12 cellular contexts compared by ENCODE assay signal in the genomic region with DNA sequence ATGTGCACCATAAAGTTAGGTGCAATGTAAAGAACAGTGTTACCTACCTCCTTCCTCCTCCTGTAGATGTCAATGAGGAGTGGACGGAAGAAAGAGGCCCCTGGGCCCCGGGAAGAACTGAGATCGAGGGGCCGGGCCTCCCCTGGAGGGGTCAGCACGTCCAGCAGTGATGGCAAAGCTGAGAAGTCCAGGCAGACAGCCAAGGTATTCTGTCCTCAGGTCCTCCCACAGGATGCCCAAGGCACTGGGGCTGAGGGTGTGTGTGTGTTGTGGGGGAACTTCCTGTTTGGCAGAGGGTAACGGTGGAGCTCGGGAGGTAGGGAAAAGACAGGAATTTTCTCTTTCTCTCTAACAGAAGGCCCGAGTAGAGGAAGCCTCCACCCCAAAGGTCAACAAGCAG. TPM values are rescaled to one million over a fixed set of nuclear protein-coding genes. Genes with fewer than 3 reads are reported as not detected.
DNase-seq lines count a peak whose midpoint lies in the region; ATAC-seq and TF ChIP-seq lines count a peak whose summit lies in the region.
"Had no signal": no experiment of that assay in that cellular context is flagged by ENCODE, and none has a peak within 500 bp of the region (broad histone marks: within the 10 kb centered on the region; RNA-seq: fewer than 3 reads in every experiment).

No MANE protein-coding gene starts in this region.

- no peak overlapping the region; the same call in 1 of the 2 replicates for H3K4ac ChIP-seq in IMR-90 (ENCODE audit: low read depth, low read length)

- H3K36me3 Mint-ChIP-seq in activated naive CD8-positive, alpha-beta T cell treated with anti-CD3 and anti-CD28 coated beads, Interleukin-2, amount 50 U/mL, for 24 hours (ENCODE audit: low read depth), result peaks cover 31% of the 10 kb centered on the region

- no peak overlapping the region for H3K14ac ChIP-seq in IMR-90 (replicated peaks; ENCODE audit: low read depth, low read length)

- dilution Hi-C loops in IMR-90 (cut with HindIII; ENCODE audit: low sequenced_read_pairs, unreplicated experiment), result no loop called here

- H3K9me1 ChIP-seq in IMR-90 (ENCODE audit: insufficient read depth, low read length), result peaks cover 9% of the 10 kb centered on the region

- H3K4me3 ChIP-seq in IMR-90 (ENCODE audit: insufficient read depth, low read depth, low read length) (no peak overlapping the region), spleen (no peak overlapping the region)

- 20% methylated on average over 3 of the region's 8 CpGs; no CpG with 5 or more reads in 1 of the 2 experiments for WGBS in IMR-90 (ENCODE audit: extremely low coverage in 2 of 2, insufficient read length in 1 of 2), 2 experiments
- 43 to 75% (median 51%) methylated on average over 8 of the region's 8 CpGs for WGBS in spleen, 5 donors

- TF ChIP-seq POLR2A in IMR-90 (IDR thresholded peaks at IDR 0.05; ENCODE audit: low read depth, low read length) (no peak), spleen (IDR thresholded peaks at IDR 0.05) (no peak)

- no peak overlapping the region for H3K4me3 Mint-ChIP-seq in activated naive CD8-positive, alpha-beta T cell treated with anti-CD3 and anti-CD28 coated beads, Interleukin-2, amount 50 U/mL, for 24 hours

- CTCF ChIA-PET in IMR-90 (lab: Yijun Ruan, JAX), result no interaction called here

- peak; percentile 54 for DNase-seq in IMR-90
- DNase-seq in activated naive CD8-positive, alpha-beta T cell treated with anti-CD3 and anti-CD28 coated beads, Interleukin-2, amount 50 U/mL, for 24 hours, result no peak
- peak; percentile 54 for DNase-seq in left ventricle myocardium superior
- DNase-seq in spleen, result no peak
- no peak for DNase-seq in NCI-H345 (lab: John Stamatoyannopoulos, UW)
- no peak for DNase-seq in COLO829 (ENCODE audit: low spot score)
- DNase-seq in DMS79 treated with DMSO at 0.1 percent for 48 hours (lab: John Stamatoyannopoulos, UW), result no peak
- DNase-seq: H7, head of caudate nucleus, NCI-H82 had no signal

- no peak overlapping the region for H2BK15ac ChIP-seq in IMR-90 (ENCODE audit: low read depth, low read length)

- H2BK20ac ChIP-seq in IMR-90 (ENCODE audit: low read depth, low read length), result no peak overlapping the region

- peak overlapping the region; percentile 43; the same call in 1 of the 2 replicates for H3K23ac ChIP-seq in IMR-90 (ENCODE audit: low read depth, low read length)

- ATAC-seq in IMR-90 (ENCODE audit: low read depth) (no peak), left ventricle myocardium superior (no peak), HG03280 (IDR thresholded peaks at IDR 0.05; ENCODE audit: unreplicated experiment) (no peak)
- no peak for ATAC-seq in activated naive CD8-positive, alpha-beta T cell treated with anti-CD3 and anti-CD28 coated beads, Interleukin-2, amount 50 U/mL, for 24 hours

- no peak overlapping the region for H2AFZ ChIP-seq in IMR-90 (replicated peaks; ENCODE audit: low read length, poor library complexity)

- in situ Hi-C loops in IMR-90 (cut with MboI; ENCODE audit: low sequenced_read_pairs), result no loop called here

- peaks cover 46% of the 10 kb centered on the region for H3K36me3 ChIP-seq in IMR-90 (ENCODE audit: control insufficient read depth, insufficient read depth, low read length)
- H3K36me3 ChIP-seq in spleen, result peaks cover 0 to 42% (median 21%) of the 10 kb centered on the region in 6 donors

- TF ChIP-seq RAD21 in IMR-90 (IDR thresholded peaks at IDR 0.05; ENCODE audit: low read length), result no peak

- POLR2A ChIA-PET in IMR-90 (lab: Charles Lee; ENCODE audit: unreplicated experiment), result interaction anchor here (0.6 kb wide), 1 partner anchor 245 kb away, joined by 6 read pairs; no protein-coding TSS in a partner anchor

- H4K5ac ChIP-seq in IMR-90 (ENCODE audit: low read depth, low read length), result no peak overlapping the region

- no peak overlapping the region for H3K18ac ChIP-seq in IMR-90 (ENCODE audit: low read depth, low read length)

- H3K27me3 Mint-ChIP-seq in activated naive CD8-positive, alpha-beta T cell treated with anti-CD3 and anti-CD28 coated beads, Interleukin-2, amount 50 U/mL, for 24 hours, result no peaks in the 10 kb centered on the region

- TF ChIP-seq CTCF in IMR-90 (conservative IDR thresholded peaks at IDR 0.05; ENCODE audit: low read depth, low read length), result no peak
- no peak for TF ChIP-seq CTCF in spleen (IDR thresholded peaks at IDR 0.05 in 8 of 11, conservative IDR thresholded peaks at IDR 0.05 in 3 of 11)

- H3K27me3 ChIP-seq in IMR-90 (ENCODE audit: control insufficient read depth, insufficient read depth, low read length), result no peaks in the 10 kb centered on the region
- no peaks in the 10 kb centered on the region for H3K27me3 ChIP-seq in spleen (replicated peaks in 1 of 7)

- peak overlapping the region; percentile 33 for H2AK9ac ChIP-seq in IMR-90 (replicated peaks; ENCODE audit: low read depth, low read length, poor library complexity)

- peaks cover 67% of the 10 kb centered on the region for H3K4me1 Mint-ChIP-seq in activated naive CD8-positive, alpha-beta T cell treated with anti-CD3 and anti-CD28 coated beads, Interleukin-2, amount 50 U/mL, for 24 hours

- peak overlapping the region; percentile 66 for H3K27ac Mint-ChIP-seq in activated naive CD8-positive, alpha-beta T cell treated with anti-CD3 and anti-CD28 coated beads, Interleukin-2, amount 50 U/mL, for 24 hours

- H4K20me1 ChIP-seq in IMR-90 (ENCODE audit: insufficient read depth, low read length), result peaks cover 55% of the 10 kb centered on the region

- H3K4me1 ChIP-seq in IMR-90 (ENCODE audit: control insufficient read depth, insufficient read depth, low read length), result peaks cover 14% of the 10 kb centered on the region
- H3K4me1 ChIP-seq in spleen, result peaks cover 35 to 97% (median 77%) of the 10 kb centered on the region in 6 donors

- H3K79me1 ChIP-seq in IMR-90 (ENCODE audit: low read depth in 1 of 2, low read length in 2 of 2), result peaks cover 6 to 65% of the 10 kb centered on the region in 2 experiments; a peak in 3 of 4 replicates

- no peaks in the 10 kb centered on the region for H3K9me3 Mint-ChIP-seq in activated naive CD8-positive, alpha-beta T cell treated with anti-CD3 and anti-CD28 coated beads, Interleukin-2, amount 50 U/mL, for 24 hours

- H4K8ac ChIP-seq in IMR-90 (ENCODE audit: low read depth in 2 of 2, low read length in 2 of 2), result 0 out of 4 replicates have a peak overlapping the region, but pooled peaks of 1 of the 2 experiments have one; percentile 1

- no peak overlapping the region; the same call in 1 of the 2 replicates for H2AK5ac ChIP-seq in IMR-90 (ENCODE audit: low read depth, low read length)

- no peaks in the 10 kb centered on the region for H3K9me3 ChIP-seq in IMR-90 (ENCODE audit: control insufficient read depth, insufficient read depth, low read length)
- H3K9me3 ChIP-seq in spleen, result no peaks in the 10 kb centered on the region

- intact Hi-C loops in IMR-90 (cut with micrococcal nuclease) (no loop called here), left ventricle myocardium superior (cut with micrococcal nuclease) (no loop called here), spleen (cut with DNase I; ENCODE audit: low total_unique reads) (no loop called here)

- H2BK5ac ChIP-seq in IMR-90 (ENCODE audit: low read depth, low read length, poor library complexity, severe bottlenecking), result peak overlapping the region; percentile 18

- no peak overlapping the region for H2BK120ac ChIP-seq in IMR-90 (ENCODE audit: low read depth, low read length)

- no peak overlapping the region; the same call in 1 of the 2 replicates for H4K91ac ChIP-seq in IMR-90 (ENCODE audit: insufficient read depth, low read depth, low read length)

- H3K56ac ChIP-seq in IMR-90 (ENCODE audit: extremely low read depth, insufficient read depth, low read length), result no peak overlapping the region

- no peak overlapping the region; the same call in 1 of the 2 replicates for H3K9ac ChIP-seq in IMR-90 (ENCODE audit: low read depth, low read length)

- H3K27ac ChIP-seq in IMR-90 (ENCODE audit: insufficient read depth, low read length) (peak overlapping the region; percentile 8; the same call in 1 of the 2 replicates), spleen (peak overlapping the region; percentile 29 to 98 (median 58))

- no TSS peak for BruUV-seq in IMR-90 (replicated peaks; lab: Mats Ljungman, UMichigan)

- no peak overlapping the region for H3K4me2 ChIP-seq in IMR-90 (ENCODE audit: low read depth, low read length)

RNA-seq across cellular contexts. Expression of a gene that starts 6.4 kb away (rescaled TPM):
- total RNA-seq in IMR-90 (2012; rRNA removed) (2.5 and 3.4 TPM in 2 replicates), left ventricle myocardium superior (83.1 TPM), spleen (100 to 1,000 TPM in 1 of 7 donors, 10 to 100 TPM in 6; 64.7 to 112 (median 81.7) TPM)
- polyA plus RNA-seq in IMR-90 (2012; rRNA removed) (58.7 and 59.8 TPM in 2 replicates), spleen (10 to 100 TPM; 10.1 to 42.0 (median 21.4) TPM)
- 40.9 and 41.7 TPM in 2 replicates for polyA plus RNA-seq in IMR-90 (2012; cell fraction: cytosol; rRNA removed)
- 106 and 200 TPM in 2 replicates for polyA plus RNA-seq in IMR-90 (2012; cell fraction: nucleus; rRNA removed; ENCODE audit: low replicate concordance)

RNA-seq across cellular contexts. Expression of a gene that starts 9.5 kb away (rescaled TPM):
- total RNA-seq in IMR-90 (2012; rRNA removed), result not detected in 2 replicates
- polyA plus RNA-seq in IMR-90 (2012; rRNA removed), result not detected in 2 replicates
- polyA plus RNA-seq in IMR-90 (2012; cell fraction: cytosol; rRNA removed), result not detected in 2 replicates
- polyA plus RNA-seq in IMR-90 (2012; cell fraction: nucleus; rRNA removed; ENCODE audit: low replicate concordance), result not detected in 2 replicates
- total RNA-seq in left ventricle myocardium superior, result not detected
- total RNA-seq in spleen, result not detected
- not detected for polyA plus RNA-seq in spleen
- total RNA-seq: H7, pulmonary artery endothelial cell had no signal

RNA-seq across cellular contexts. Expression of a gene that starts 9.7 kb away (rescaled TPM):
- total RNA-seq in IMR-90 (2012; rRNA removed) (197 and 238 TPM in 2 replicates), left ventricle myocardium superior (238 TPM), spleen (100 to 1,000 TPM in 6 of 7 donors, 10 to 100 TPM in 1; 79.2 to 364 (median 116) TPM)
- polyA plus RNA-seq in IMR-90 (2012; rRNA removed) (530 and 703 TPM in 2 replicates), spleen (100 to 1,000 TPM; 181 to 323 (median 242) TPM)
- 1,066 and 1,272 TPM in 2 replicates for polyA plus RNA-seq in IMR-90 (2012; cell fraction: cytosol; rRNA removed)
- polyA plus RNA-seq in IMR-90 (2012; cell fraction: nucleus; rRNA removed; ENCODE audit: low replicate concordance), result 218 and 334 TPM in 2 replicates

RNA-seq across cellular contexts. Expression of a gene that starts 17.0 kb away (rescaled TPM):
- total RNA-seq in IMR-90 (2012; rRNA removed) (under 0.01 TPM in 1 of 2 replicates, not detected in the other), left ventricle myocardium superior (6.0 TPM), spleen (100 to 1,000 TPM; 314 to 431 (median 423) TPM)
- polyA plus RNA-seq in IMR-90 (2012; rRNA removed) (0.14 TPM in 1 of 2 replicates, not detected in the other), spleen (100 to 1,000 TPM; 398 to 713 (median 604) TPM)
- polyA plus RNA-seq in IMR-90 (2012; cell fraction: cytosol; rRNA removed), result 0.08 TPM in 1 of 2 replicates, not detected in the other
- polyA plus RNA-seq in IMR-90 (2012; cell fraction: nucleus; rRNA removed; ENCODE audit: low replicate concordance), result 0.66 and 0.67 TPM in 2 replicates

RNA-seq across cellular contexts. Expression of a gene that starts 19.7 kb away (rescaled TPM):
- total RNA-seq in IMR-90 (2012; rRNA removed), result 20.8 and 28.3 TPM in 2 replicates
- polyA plus RNA-seq in IMR-90 (2012; rRNA removed), result 81.5 and 92.8 TPM in 2 replicates
- polyA plus RNA-seq in IMR-90 (2012; cell fraction: cytosol; rRNA removed), result 71.8 and 86.4 TPM in 2 replicates
- polyA plus RNA-seq in IMR-90 (2012; cell fraction: nucleus; rRNA removed; ENCODE audit: low replicate concordance), result 275 and 368 TPM in 2 replicates
- total RNA-seq in left ventricle myocardium superior, result 12.0 TPM
- total RNA-seq in spleen, result 10 to 100 TPM in 6 of 7 donors, 1 to 10 TPM in 1; 7.6 to 37.7 (median 25.0) TPM
- 10 to 100 TPM; 11.5 to 41.3 (median 29.1) TPM for polyA plus RNA-seq in spleen

Comparison
In these comparisons a context has a peak if more than half of its experiments do, and no peak if none do; other contexts are left out.
1. DNase-seq: peak in IMR-90 (single experiment) and left ventricle myocardium superior (single experiment); none in activated naive CD8-positive, alpha-beta T cell treated with anti-CD3 and anti-CD28 coated beads, Interleukin-2, amount 50 U/mL, for 24 hours (single experiment), spleen (single experiment), NCI-H345 (single experiment), COLO829 (single experiment) and DMS79 treated with DMSO at 0.1 percent for 48 hours (single experiment).
2. RNA of a gene that starts 6.4 kb away (total RNA-seq): 83.1 TPM in left ventricle myocardium superior (single experiment) and 64.7 to 112 TPM in spleen; 2.5 to 3.4 TPM in IMR-90; every median in the first group is over 10 times any median in the second.